Comparison of ENCODE assay signal across 8 cellular contexts in the genomic region with DNA sequence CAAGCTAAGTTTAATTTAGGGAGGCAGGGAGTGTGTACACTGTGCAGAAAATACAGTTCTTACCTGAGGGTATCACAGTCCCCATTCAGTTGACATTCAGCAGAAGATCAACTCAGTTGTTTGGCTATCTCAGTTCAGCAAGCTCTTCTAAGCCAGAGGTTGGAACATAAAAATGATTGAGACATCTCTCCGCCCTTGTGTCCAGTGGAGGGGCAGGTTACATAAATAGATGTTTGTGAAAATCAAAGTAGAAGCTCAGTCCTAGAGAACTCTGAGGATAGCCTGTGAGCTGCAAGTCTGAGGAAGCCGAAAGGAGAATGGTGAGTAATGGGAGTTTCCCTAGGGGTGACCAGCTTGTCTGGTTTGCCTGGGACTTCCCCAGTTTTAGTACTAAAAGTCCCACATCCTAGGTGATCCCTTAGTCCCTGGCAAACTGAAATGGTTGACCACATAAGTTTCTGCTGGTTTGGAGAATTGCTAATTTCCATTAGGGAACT.
DNase-seq lines count a peak whose midpoint lies in the region; ATAC-seq and TF ChIP-seq lines count a peak whose summit lies in the region.

No MANE protein-coding gene starts in this region.

- no peaks in the 10 kb centered on the region for H3K36me3 ChIP-seq in kidney epithelial cell (ENCODE audit: control insufficient read depth, insufficient read depth, low read length)
- H3K36me3 ChIP-seq in MM.1S (replicated peaks; ENCODE audit: insufficient read depth, low read length): no peaks in the 10 kb centered on the region

- no peak overlapping the region for H3K4me2 ChIP-seq in MM.1S (ENCODE audit: low read depth, low read length)

- H3K27me3 ChIP-seq in kidney epithelial cell (ENCODE audit: control insufficient read depth, insufficient read depth, low read length): no peaks in the 10 kb centered on the region
- H3K27me3 ChIP-seq in MM.1S (replicated peaks; ENCODE audit: insufficient read depth, low read length): no peaks in the 10 kb centered on the region

- peak; percentile 90 for ATAC-seq in GM18498 (IDR thresholded peaks at IDR 0.05; ENCODE audit: unreplicated experiment)
- ATAC-seq in GM21423 (IDR thresholded peaks at IDR 0.05; ENCODE audit: unreplicated experiment): peak; percentile 95
- ATAC-seq in HG03558 (IDR thresholded peaks at IDR 0.05; ENCODE audit: extremely low read depth, unreplicated experiment): peak; percentile 81

- H3K79me2 ChIP-seq in MM.1S (ENCODE audit: low read length): no peaks in the 10 kb centered on the region

- H3F3A ChIP-seq in MM.1S (ENCODE audit: insufficient read depth, low read length): no peaks in the 10 kb centered on the region

- H3K9ac ChIP-seq in MM.1S (ENCODE audit: low read length): no peak overlapping the region

- TF ChIP-seq CTCF in kidney epithelial cell (IDR thresholded peaks at IDR 0.05; ENCODE audit: insufficient read depth, low read length, poor library complexity, severe bottlenecking) (no peak), MM.1S (IDR thresholded peaks at IDR 0.05; ENCODE audit: low read length) (no peak), endothelial cell (IDR thresholded peaks at IDR 0.05; ENCODE audit: unreplicated experiment) (no peak)

- H3K36me3 Mint-ChIP-seq in endothelial cell (ENCODE audit: low read depth, unreplicated experiment): no peaks in the 10 kb centered on the region

- DNase-seq in kidney epithelial cell (ENCODE audit: low read depth) (peak; percentile 45), MM.1S (no peak), endothelial cell (ENCODE audit: low spot score) (no peak), SIG-M5 (lab: John Stamatoyannopoulos, UW) (no peak), D341Med (ENCODE audit: low spot score) (no peak)

- H3K4me1 Mint-ChIP-seq in endothelial cell (ENCODE audit: unreplicated experiment): no peaks in the 10 kb centered on the region

- no peaks in the 10 kb centered on the region for H3K9me3 ChIP-seq in MM.1S (replicated peaks; ENCODE audit: insufficient read depth, low read length)

- no peak overlapping the region for H3K27ac ChIP-seq in MM.1S (ENCODE audit: low read length)

- H3K4me3 Mint-ChIP-seq in endothelial cell (ENCODE audit: unreplicated experiment): no peak overlapping the region

- no peak overlapping the region for H2AFZ ChIP-seq in MM.1S (ENCODE audit: low read length)

- H3K9me3 Mint-ChIP-seq in endothelial cell (ENCODE audit: unreplicated experiment): no peaks in the 10 kb centered on the region

- no peak overlapping the region for H3K27ac Mint-ChIP-seq in endothelial cell (ENCODE audit: unreplicated experiment)

- no peaks in the 10 kb centered on the region for H3K4me1 ChIP-seq in MM.1S (ENCODE audit: low read length)

- no peaks in the 10 kb centered on the region for H3K27me3 Mint-ChIP-seq in endothelial cell (ENCODE audit: unreplicated experiment)

- H3K4me3 ChIP-seq in kidney epithelial cell (ENCODE audit: low read depth, low read length) (no peak overlapping the region), MM.1S (ENCODE audit: low read length) (no peak overlapping the region)

- no peaks in the 10 kb centered on the region for H3K9me2 ChIP-seq in MM.1S (replicated peaks; ENCODE audit: insufficient read depth, low read length)

- no peaks in the 10 kb centered on the region for H4K20me1 ChIP-seq in MM.1S (ENCODE audit: insufficient read depth, low read length)
